Comparison of ENCODE assay signal across 11 cellular contexts in genomic region chr11:114295676-114296081, GRCh38. TPM values are rescaled to one million over a fixed set of nuclear protein-coding genes. Genes with fewer than 3 reads are reported as not detected.
DNase-seq lines count a peak whose midpoint lies in the region; ATAC-seq and TF ChIP-seq lines count a peak whose summit lies in the region.
"Had no signal": no experiment of that assay in that cellular context is flagged by ENCODE, and none has a peak within 500 bp of the region (broad histone marks: within the 10 kb centered on the region; RNA-seq: fewer than 3 reads in every experiment).

No MANE protein-coding gene starts in this region.

- intact Hi-C loops in mucosa of descending colon (cut with DNase I, micrococcal nuclease) (no loop called here), thyroid gland (cut with DNase I) (no loop called here)

- no peak for TF ChIP-seq POLR2A in thyroid gland (IDR thresholded peaks at IDR 0.05)

- no peak for DNase-seq in RWPE1 (ENCODE audit: low spot score)
- DNase-seq in mucosa of descending colon = no peak
- DNase-seq in thyroid gland = no peak
- no peak for DNase-seq in ACHN
- DNase-seq: NCI-H2107; stimulated activated CD4-positive, alpha-beta T cell treated with anti-CD3 and anti-CD28 coated beads, Interleukin-4, amount 100 ng/mL, for 24 hours had no signal

- H3K27ac ChIP-seq in RWPE1 (peak overlapping the region; percentile 100), duodenal mucosa (ENCODE audit: low read depth, low read length) (peak overlapping the region; percentile 79), thyroid gland (peak overlapping the region; percentile 81 to 84 (median 83))
- H3K27ac ChIP-seq: foreskin keratinocyte had no signal

- H3K9me3 ChIP-seq in duodenal mucosa (ENCODE audit: control insufficient read depth in 1 of 2, low read length in 2 of 2) = no peaks in the 10 kb centered on the region
- H3K9me3 ChIP-seq in mucosa of descending colon = no peaks in the 10 kb centered on the region
- H3K9me3 ChIP-seq in thyroid gland = no peaks in the 10 kb centered on the region

- ATAC-seq in mucosa of descending colon = peak; percentile 9
- no peak for ATAC-seq in GM21528 (IDR thresholded peaks at IDR 0.05; ENCODE audit: low FRiP score, unreplicated experiment)
- ATAC-seq in GM19397 (IDR thresholded peaks at IDR 0.05; ENCODE audit: unreplicated experiment) = no peak
- ATAC-seq in GM18861 (IDR thresholded peaks at IDR 0.05; ENCODE audit: unreplicated experiment) = no peak

- POLR2A ChIA-PET in RWPE1 (lab: Yijun Ruan, JAX; ENCODE audit: low non-redundant PET) = no interaction called here

- H3K36me3 ChIP-seq in duodenal mucosa (ENCODE audit: control insufficient read depth in 1 of 2, insufficient read depth in 2 of 2, low read length in 2 of 2) = no peaks in the 10 kb centered on the region
- H3K36me3 ChIP-seq in mucosa of descending colon (ENCODE audit: low read depth) = no peaks in the 10 kb centered on the region
- peaks cover 4 to 8% of the 10 kb centered on the region in 2 donors for H3K36me3 ChIP-seq in thyroid gland

- H3K4me3 ChIP-seq in duodenal mucosa (ENCODE audit: low read depth in 1 of 2, low read length in 2 of 2) (peak overlapping the region in 1 of 2 donors; percentile 64), mucosa of descending colon (no peak overlapping the region), thyroid gland (replicated peaks in 1 of 3) (no peak overlapping the region)

- 79% methylated on average over 4 of the region's 4 CpGs for WGBS in thyroid gland, 2 donors

- no peak overlapping the region for H3K9ac ChIP-seq in duodenal mucosa (ENCODE audit: low read depth in 1 of 2, low read length in 2 of 2)

- no peak for TF ChIP-seq CTCF in RWPE1 (conservative IDR thresholded peaks at IDR 0.05; ENCODE audit: low read depth)
- TF ChIP-seq CTCF in mucosa of descending colon (IDR thresholded peaks at IDR 0.05) = no peak
- TF ChIP-seq CTCF in thyroid gland (IDR thresholded peaks at IDR 0.05) = no peak

- H3K27me3 ChIP-seq in duodenal mucosa (ENCODE audit: control insufficient read depth in 1 of 2, insufficient read depth in 2 of 2, low read length in 2 of 2) (no peaks in the 10 kb centered on the region), thyroid gland (no peaks in the 10 kb centered on the region)

- CTCF ChIA-PET in RWPE1 (lab: Yijun Ruan, JAX) = interaction anchor here (0.7 kb wide), 1 partner anchor 158 kb away, joined by 3 read pairs; no protein-coding TSS in a partner anchor

- in situ Hi-C loops in ACHN (cut with HindIII; ENCODE audit: low pct_ligation_motif_present, low pct_unique_long_range_greater_than_20kb, low sequenced_read_pairs) = no loop called here

- H3K4me1 ChIP-seq in duodenal mucosa (ENCODE audit: control insufficient read depth in 1 of 2, insufficient read depth in 2 of 2, low read length in 2 of 2) (peaks cover 4 to 10% of the 10 kb centered on the region in 2 donors), mucosa of descending colon (ENCODE audit: low read depth) (no peaks in the 10 kb centered on the region), thyroid gland (peaks cover 0 to 3% of the 10 kb centered on the region in 2 donors)
- H3K4me1 ChIP-seq: foreskin keratinocyte had no signal

RNA-seq across cellular contexts. Expression of gene NNMT, which starts 0.5 kb away (rescaled TPM):
- total RNA-seq in mucosa of descending colon (100 to 1,000 TPM in 1 of 3 donors, 10 to 100 TPM in 2; 13.1 to 112 (median 65.9) TPM), thyroid gland (100 to 1,000 TPM in 3 of 4 donors, 10 to 100 TPM in 1; 78.1 to 459 (median 185) TPM)
- total RNA-seq: foreskin keratinocyte had no signal
